17 cellular contexts compared by ENCODE assay signal in the genomic region with DNA sequence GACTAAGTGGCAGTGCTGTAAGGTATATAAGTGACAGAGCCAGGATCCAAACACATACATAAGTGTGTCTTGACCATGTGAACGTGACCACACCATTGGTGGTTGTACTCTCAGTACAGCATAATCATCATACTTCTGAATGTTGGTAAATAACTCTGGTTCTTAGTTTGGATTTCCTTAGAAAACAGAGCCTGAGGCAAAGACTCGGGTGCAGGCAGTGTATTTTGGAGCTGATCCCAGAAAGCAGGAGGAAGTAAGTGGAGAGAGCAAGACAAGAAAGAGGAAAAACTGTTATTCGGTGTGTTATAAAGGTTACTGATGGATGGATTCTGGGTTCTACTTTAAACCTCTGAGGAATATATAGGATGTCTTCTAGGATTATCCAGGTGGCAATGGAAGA.
DNase-seq lines count a peak whose midpoint lies in the region; ATAC-seq and TF ChIP-seq lines count a peak whose summit lies in the region.
"Had no signal": no experiment of that assay in that cellular context is flagged by ENCODE, and none has a peak within 500 bp of the region (broad histone marks: within the 10 kb centered on the region; RNA-seq: fewer than 3 reads in every experiment).

No MANE protein-coding gene starts in this region.

- no peaks in the 10 kb centered on the region for H3K36me3 Mint-ChIP-seq in activated CD4-positive, alpha-beta T cell treated with anti-CD3 and anti-CD28 coated beads for 36 hours (ENCODE audit: low read depth)
- H3K36me3 Mint-ChIP-seq in CD8-positive, alpha-beta memory T cell, result peaks cover 0 to 3% (median 0%) of the 10 kb centered on the region in 3 donors
- H3K36me3 Mint-ChIP-seq: IgD-negative memory B cell had no signal

- H3K27me3 Mint-ChIP-seq in activated CD4-positive, alpha-beta T cell treated with anti-CD3 and anti-CD28 coated beads for 36 hours, result peaks cover 16% of the 10 kb centered on the region
- H3K27me3 Mint-ChIP-seq in CD8-positive, alpha-beta memory T cell, result peaks cover 12 to 41% of the 10 kb centered on the region in 2 donors

- no peaks in the 10 kb centered on the region for H3K9me3 ChIP-seq in PC-3 (ENCODE audit: low read length)
- no peaks in the 10 kb centered on the region for H3K9me3 ChIP-seq in CD8-positive, alpha-beta memory T cell (ENCODE audit: low read length)
- H3K9me3 ChIP-seq: BLaER1, HAP-1, SK-N-SH had no signal

- peaks cover 26% of the 10 kb centered on the region for H3K4me1 ChIP-seq in PC-3 (ENCODE audit: insufficient read depth, low read length)
- H3K4me1 ChIP-seq in CD8-positive, alpha-beta memory T cell (ENCODE audit: insufficient read depth, low read length), result no peaks in the 10 kb centered on the region
- H3K4me1 ChIP-seq: BLaER1 had no signal

- H3F3A ChIP-seq in PC-3 (ENCODE audit: low read length, unreplicated experiment), result no peaks in the 10 kb centered on the region

- POLR2A ChIA-PET in PC-3 (lab: Charles Lee; ENCODE audit: unreplicated experiment), result no interaction called here
- POLR2A ChIA-PET in activated CD4-positive, alpha-beta T cell treated with anti-CD3 and anti-CD28 coated beads for 36 hours (lab: Charles Lee), result no interaction called here
- POLR2A ChIA-PET in CD8-positive, alpha-beta memory T cell (lab: Charles Lee), result no interaction called here

- no peaks in the 10 kb centered on the region for H4K20me1 ChIP-seq in PC-3 (ENCODE audit: low read length)
- H4K20me1 ChIP-seq: BLaER1 had no signal

- no peak overlapping the region for H3K4me3 ChIP-seq in PC-3 (ENCODE audit: low read length)
- no peak overlapping the region for H3K4me3 ChIP-seq in CD8-positive, alpha-beta memory T cell (ENCODE audit: low read length)
- H3K4me3 ChIP-seq: BLaER1, GM12878, HAP-1, PC-9 had no signal

- no TSS peak for BruUV-seq in PC-3 (replicated peaks; lab: Mats Ljungman, UMichigan)

- no peak for TF ChIP-seq CTCF in PC-3 (conservative IDR thresholded peaks at IDR 0.05; ENCODE audit: low read depth, low read length)

- no peaks in the 10 kb centered on the region for H3K4me1 Mint-ChIP-seq in activated CD4-positive, alpha-beta T cell treated with anti-CD3 and anti-CD28 coated beads for 36 hours
- H3K4me1 Mint-ChIP-seq in CD8-positive, alpha-beta memory T cell, result no peaks in the 10 kb centered on the region

- H3K9ac ChIP-seq in PC-3 (ENCODE audit: low read length), result no peak overlapping the region
- H3K9ac ChIP-seq: BLaER1, SK-N-SH had no signal

- H3K9me3 Mint-ChIP-seq in activated CD4-positive, alpha-beta T cell treated with anti-CD3 and anti-CD28 coated beads for 36 hours (ENCODE audit: low read depth), result no peaks in the 10 kb centered on the region
- H3K9me3 Mint-ChIP-seq in CD8-positive, alpha-beta memory T cell, result no peaks in the 10 kb centered on the region

- ATAC-seq in PC-3 (peak; percentile 77), HG03460 (IDR thresholded peaks at IDR 0.05; ENCODE audit: unreplicated experiment) (no peak)
- ATAC-seq in activated CD4-positive, alpha-beta T cell treated with anti-CD3 and anti-CD28 coated beads for 36 hours, result no peak
- ATAC-seq: GM12878, Right ventricle myocardium inferior had no signal

- no peak overlapping the region for H3K27ac Mint-ChIP-seq in activated CD4-positive, alpha-beta T cell treated with anti-CD3 and anti-CD28 coated beads for 36 hours
- H3K27ac Mint-ChIP-seq in CD8-positive, alpha-beta memory T cell, result no peak overlapping the region
- H3K27ac Mint-ChIP-seq: IgD-negative memory B cell had no signal

- H3K4me2 ChIP-seq in PC-3 (ENCODE audit: low read length), result no peak overlapping the region
- H3K4me2 ChIP-seq: BLaER1, PC-9, SK-N-SH had no signal

- no peaks in the 10 kb centered on the region for H3K79me2 ChIP-seq in PC-3 (ENCODE audit: low read length)

- CTCF ChIA-PET in PC-3 (lab: Charles Lee), result interaction anchor here (0.7 kb wide), 1 partner anchor 14 kb away, joined by 3 read pairs; no protein-coding TSS in a partner anchor
- CTCF ChIA-PET in activated CD4-positive, alpha-beta T cell treated with anti-CD3 and anti-CD28 coated beads for 36 hours (lab: Charles Lee), result no interaction called here
- CTCF ChIA-PET in CD8-positive, alpha-beta memory T cell (lab: Charles Lee), result no interaction called here

- H2AFZ ChIP-seq in PC-3 (ENCODE audit: low read length), result no peak overlapping the region
- H2AFZ ChIP-seq: PC-9 had no signal

- H3K36me3 ChIP-seq in PC-3 (ENCODE audit: low read depth, low read length), result no peaks in the 10 kb centered on the region
- H3K36me3 ChIP-seq in CD8-positive, alpha-beta memory T cell (ENCODE audit: insufficient read depth, low read length), result no peaks in the 10 kb centered on the region
- H3K36me3 ChIP-seq: BLaER1, HAP-1 had no signal

- no peaks in the 10 kb centered on the region for H3K9me2 ChIP-seq in PC-3 (replicated peaks; ENCODE audit: low read length)
- H3K9me2 ChIP-seq: SK-N-SH had no signal

- H3K27me3 ChIP-seq in PC-3 (ENCODE audit: low read length), result no peaks in the 10 kb centered on the region
- H3K27me3 ChIP-seq in CD8-positive, alpha-beta memory T cell (ENCODE audit: insufficient read depth, low read length, poor library complexity, severe bottlenecking), result no peaks in the 10 kb centered on the region
- H3K27me3 ChIP-seq: BLaER1 had no signal

- DNase-seq in H4 (ENCODE audit: low spot score) (peak; percentile 53), PC-3 (peak; percentile 65), epidermal melanocyte (ENCODE audit: insufficient read length, low spot score) (peak; percentile 29), renal cortical epithelial cell (ENCODE audit: low read depth) (peak; percentile 83)
- no peak for DNase-seq in activated CD4-positive, alpha-beta T cell treated with anti-CD3 and anti-CD28 coated beads for 36 hours
- no peak for DNase-seq in CD8-positive, alpha-beta memory T cell
- DNase-seq: DMS153, NCI-H2029 treated with DMSO at 0.1 percent for 48 hours, NCI-H526 treated with DMSO at 0.1 percent for 48 hours, SK-N-SH had no signal

- no peak overlapping the region for H3K4me3 Mint-ChIP-seq in activated CD4-positive, alpha-beta T cell treated with anti-CD3 and anti-CD28 coated beads for 36 hours
- no peak overlapping the region for H3K4me3 Mint-ChIP-seq in CD8-positive, alpha-beta memory T cell
- H3K4me3 Mint-ChIP-seq: IgD-negative memory B cell had no signal

- H3K27ac ChIP-seq in PC-3 (ENCODE audit: low read length), result no peak overlapping the region
- H3K27ac ChIP-seq in CD8-positive, alpha-beta memory T cell (ENCODE audit: low read depth, low read length), result no peak overlapping the region
- H3K27ac ChIP-seq: BLaER1, PC-9 had no signal

- intact Hi-C loops in PC-3 (cut with micrococcal nuclease), result loop anchor here (1.0 kb wide), 1 partner anchor 352 kb away; no protein-coding TSS in a partner anchor
- intact Hi-C loops in activated CD4-positive, alpha-beta T cell treated with anti-CD3 and anti-CD28 coated beads for 36 hours (cut with DNase I, micrococcal nuclease), result no loop called here

Comparison
In these comparisons a context has a peak if more than half of its experiments do, and no peak if none do; other contexts are left out.
1. DNase-seq: peak in H4 (single experiment), PC-3 (single experiment), epidermal melanocyte (single experiment) and renal cortical epithelial cell (single experiment); none in activated CD4-positive, alpha-beta T cell treated with anti-CD3 and anti-CD28 coated beads for 36 hours (single experiment) and CD8-positive, alpha-beta memory T cell (0 of 5).